17 cellular contexts compared by ENCODE assay signal in the genomic region with DNA sequence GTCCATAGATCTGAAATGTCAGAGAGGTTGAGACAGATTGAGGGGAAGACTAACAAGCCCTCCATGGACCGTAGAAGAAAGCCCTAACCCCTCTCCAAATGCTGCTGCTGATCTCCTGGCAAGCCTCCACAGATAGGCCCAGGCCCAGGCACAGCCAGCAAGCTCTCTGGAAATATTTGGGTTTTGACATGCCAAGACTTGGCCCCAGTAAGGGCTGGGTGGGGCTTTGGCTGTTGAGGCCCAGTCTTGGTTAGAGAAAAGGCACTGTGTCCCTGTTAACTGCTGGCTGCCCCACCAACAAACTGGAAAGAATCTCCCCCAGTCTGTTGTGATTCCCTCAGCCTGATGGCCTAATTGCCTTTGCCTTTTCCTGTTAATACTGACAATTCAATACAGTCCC.
"Had no signal": no experiment of that assay in that cellular context is flagged by ENCODE, and none has a peak within 500 bp of the region (broad histone marks: within the 10 kb centered on the region; RNA-seq: fewer than 3 reads in every experiment).

No MANE protein-coding gene starts in this region.

- H3K27me3 ChIP-seq: SJSA1, tibial nerve had no signal

- H3K4me3 ChIP-seq: SJSA1, tibial nerve had no signal

- H3K36me3 ChIP-seq: SJSA1 had no signal

- H3K9me3 ChIP-seq: SJSA1 had no signal

- FAIRE-seq: astrocyte had no signal

- DNase-seq: activated CD4-positive, alpha-beta memory T cell treated with anti-CD3 and anti-CD28 coated beads, Interleukin-2, amount 10 ng/mL, durations not matched to agents 7 days and 5 days; activated CD4-positive, alpha-beta T cell treated with anti-CD3 and anti-CD28 coated beads for 1 hour; activated CD8-positive, alpha-beta memory T cell treated with anti-CD3 and anti-CD28 coated beads, Interleukin-2, amount 50 U/mL, for 4 hours; activated naive CD4-positive, alpha-beta T cell; caudate nucleus; cortex of kidney; effector memory CD4-positive, alpha-beta T cell; immature natural killer cell; left colon; occipital lobe; stimulated activated CD4-positive, alpha-beta T cell treated with anti-CD3 and anti-CD28 coated beads, Interleukin-15, amount 100 ng/mL, for 24 hours; stimulated activated CD4-positive, alpha-beta T cell treated with anti-CD3 and anti-CD28 coated beads, Interleukin-4, amount 100 ng/mL, for 4 hours; stimulated activated naive CD8-positive, alpha-beta T cell treated with anti-CD3 and anti-CD28 coated beads, Interleukin-15, amount 100 ng/mL, for 72 hours had no signal

- H3K4me1 ChIP-seq: SJSA1 had no signal

- H3K27ac ChIP-seq: epithelial cell of prostate, SJSA1, tibial nerve had no signal
